In the genomic region with DNA sequence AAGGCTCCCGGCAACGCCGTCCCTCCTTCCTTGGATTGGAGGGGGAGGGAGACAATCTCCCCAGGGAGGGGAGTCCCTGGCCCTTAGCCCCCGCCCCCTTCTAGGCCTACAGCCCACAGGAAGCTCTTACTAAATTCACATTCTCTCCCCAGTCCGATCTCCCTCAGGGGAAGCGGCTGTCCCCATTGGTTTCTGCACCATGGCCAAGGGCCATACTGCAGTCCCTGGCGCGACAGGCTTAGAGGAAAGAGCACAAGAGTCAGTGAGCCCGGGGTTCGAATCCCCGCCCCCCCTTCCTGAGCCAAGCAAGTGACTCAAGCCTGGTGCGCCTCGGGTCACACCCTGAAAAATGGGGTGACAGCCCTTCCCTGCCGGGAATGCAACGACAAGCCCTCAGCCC, we compare ENCODE assay signal across 8 cellular contexts. TPM values are rescaled to one million over a fixed set of nuclear protein-coding genes. Genes with fewer than 3 reads are reported as not detected.
A peak's percentile ranks its signal among the peaks of the same experiment; 100 is the strongest.
DNase-seq lines count a peak whose midpoint lies in the region; ATAC-seq, FAIRE-seq and TF ChIP-seq lines count a peak whose summit lies in the region.

No MANE protein-coding gene starts in this region.

- 28 to 36% methylated on average over 15 of the region's 15 CpGs for WGBS in heart right ventricle, 2 donors

- peak; percentile 68 to 88 for DNase-seq in NCI-H2081 (lab: John Stamatoyannopoulos, UW)
- DNase-seq in NCI-H2081 treated with DMSO at 0.1 percent for 48 hours (lab: John Stamatoyannopoulos, UW): no peak
- peak; percentile 14 for DNase-seq in SK-N-DZ (ENCODE audit: low spot score)
- DNase-seq in heart right ventricle: peak; percentile 63 to 79
- no peak for DNase-seq in MG63
- no peak for DNase-seq in D721Med (ENCODE audit: insufficient read length, low spot score)

- H3K4me1 ChIP-seq in heart right ventricle (peaks cover 9 to 44% (median 25%) of the 10 kb centered on the region in 9 donors), skeletal muscle satellite cell (ENCODE audit: control insufficient read depth, insufficient read depth, low read length) (peaks cover 12% of the 10 kb centered on the region)

- H3K27ac ChIP-seq in heart right ventricle: peak overlapping the region in 2 of 10 donors; percentile 34 to 49

- peaks cover 0 to 22% (median 6%) of the 10 kb centered on the region in 7 donors for H3K27me3 ChIP-seq in heart right ventricle
- peaks cover 50% of the 10 kb centered on the region for H3K27me3 ChIP-seq in skeletal muscle satellite cell (ENCODE audit: control insufficient read depth, insufficient read depth, low read length)
- H3K27me3 ChIP-seq in MG63: peaks cover 5% of the 10 kb centered on the region

- no peak overlapping the region for H3K9ac ChIP-seq in skeletal muscle satellite cell (ENCODE audit: low read depth, low read length)

- intact Hi-C loops in heart right ventricle (cut with DNase I): loop anchor here in 1 of 10 donors (5.0 kb wide), 1 partner anchor 105 kb away; no protein-coding TSS in a partner anchor

- no peak for TF ChIP-seq CTCF in heart right ventricle (IDR thresholded peaks at IDR 0.05)
- no peak for TF ChIP-seq CTCF in D721Med (IDR thresholded peaks at IDR 0.05; ENCODE audit: insufficient read depth, missing control alignments)

- H3K9me3 ChIP-seq in heart right ventricle: no peaks in the 10 kb centered on the region
- H3K9me3 ChIP-seq in skeletal muscle satellite cell (replicated peaks; ENCODE audit: low read length): no peaks in the 10 kb centered on the region
- H3K9me3 ChIP-seq in MG63: no peaks in the 10 kb centered on the region

- H3K4me3 ChIP-seq in heart right ventricle: peak overlapping the region; percentile 59 to 97 (median 90)
- no peak overlapping the region for H3K4me3 ChIP-seq in skeletal muscle satellite cell (ENCODE audit: low read length)
- H3K4me3 ChIP-seq in MG63: no peak overlapping the region

- ATAC-seq in heart right ventricle: peak; percentile 2 to 46 (median 3)
- no peak for ATAC-seq in HG03039 (IDR thresholded peaks at IDR 0.05; ENCODE audit: unreplicated experiment)

- H3K4me2 ChIP-seq in skeletal muscle satellite cell (ENCODE audit: low read length): peak overlapping the region; percentile 100

- no peaks in the 10 kb centered on the region for H3K36me3 ChIP-seq in heart right ventricle
- no peaks in the 10 kb centered on the region for H3K36me3 ChIP-seq in skeletal muscle satellite cell (ENCODE audit: insufficient read depth, low read length)
- H3K36me3 ChIP-seq in MG63: no peaks in the 10 kb centered on the region

- FAIRE-seq in D721Med (lab: Jason Lieb, UNC): no peak

RNA-seq across cellular contexts. Expression of a gene that starts 1.1 kb away (rescaled TPM):
- polyA plus RNA-seq in SK-N-DZ (2014; cell fraction: cytosol; rRNA removed): 0.16 and 0.37 TPM in 2 replicates
- 0.08 TPM in 1 of 2 replicates, not detected in the other for polyA plus RNA-seq in SK-N-DZ (2014; cell fraction: nucleus; rRNA removed)
- total RNA-seq in heart right ventricle: 10 to 100 TPM; 11.6 to 27.8 (median 17.7) TPM
- 1 to 10 TPM; 7.2 to 9.1 TPM for polyA plus RNA-seq in heart right ventricle
- 0.25 and 9.6 TPM in 2 replicates for total RNA-seq in skeletal muscle satellite cell (2012; rRNA removed)
- 1.1 and 1.2 TPM in 2 replicates for total RNA-seq in MG63 (2014; rRNA removed; shearing (Covaris generic); ENCODE audit: low replicate concordance)

RNA-seq across cellular contexts. Expression of a gene that starts 41.6 kb away (rescaled TPM):
- polyA plus RNA-seq in SK-N-DZ (2014; cell fraction: cytosol; rRNA removed): 0.26 and 1.7 TPM in 2 replicates
- polyA plus RNA-seq in SK-N-DZ (2014; cell fraction: nucleus; rRNA removed): 0.84 and 3.0 TPM in 2 replicates
- total RNA-seq in heart right ventricle: 10 to 100 TPM in 7 of 10 donors, 1 to 10 TPM in 3; 7.4 to 22.8 (median 12.7) TPM
- polyA plus RNA-seq in heart right ventricle: 1 to 10 TPM; 7.9 to 8.0 TPM
- 11.7 and 17.5 TPM in 2 replicates for total RNA-seq in skeletal muscle satellite cell (2012; rRNA removed)
- total RNA-seq in MG63 (2014; rRNA removed; shearing (Covaris generic); ENCODE audit: low replicate concordance): 2.5 and 7.4 TPM in 2 replicates

Comparison
In these comparisons a context has a peak if more than half of its experiments do, and no peak if none do; other contexts are left out.
1. DNase-seq: peak in NCI-H2081 (2 of 2), SK-N-DZ (single experiment) and heart right ventricle (2 of 2); none in NCI-H2081 treated with DMSO at 0.1 percent for 48 hours (single experiment), MG63 (single experiment) and D721Med (single experiment).
2. H3K4me3 ChIP-seq: peak in heart right ventricle (10 of 10); none in skeletal muscle satellite cell (single experiment) and MG63 (single experiment).